In genomic region chr12:39587247-39587646, GRCh38 we compare ENCODE assay signal across 8 cellular contexts. TPM values are rescaled to one million over a fixed set of nuclear protein-coding genes. Genes with fewer than 3 reads are reported as not detected.
DNase-seq lines count a peak whose midpoint lies in the region; ATAC-seq and TF ChIP-seq lines count a peak whose summit lies in the region.

No MANE protein-coding gene starts in this region.

- intact Hi-C loops in cardiac septum (cut with DNase I): loop anchor here (5.0 kb wide), 1 partner anchor 105 kb away; no protein-coding TSS in a partner anchor
- intact Hi-C loops in right cardiac atrium (cut with DNase I): loop anchor here in 1 of 4 donors (10.0 kb wide), 1 partner anchor 108 kb away; no protein-coding TSS in a partner anchor
- intact Hi-C loops in tibial artery (cut with DNase I; ENCODE audit: low total_unique reads): no loop called here

- WGBS in right cardiac atrium: 44% methylated on average over 3 of the region's 3 CpGs

- TF ChIP-seq CTCF in cardiac muscle cell (IDR thresholded peaks at IDR 0.05; ENCODE audit: low read depth, low read length) (peak; percentile 12), tibial artery (IDR thresholded peaks at IDR 0.05) (peak in 1 of 2 experiments; percentile 12)

- H3K4me1 ChIP-seq in cardiac muscle cell (ENCODE audit: low read depth): no peaks in the 10 kb centered on the region
- no peaks in the 10 kb centered on the region for H3K4me1 ChIP-seq in right cardiac atrium (ENCODE audit: control insufficient read depth, insufficient read depth, low read length)
- peaks cover 0 to 12% (median 0%) of the 10 kb centered on the region in 4 donors for H3K4me1 ChIP-seq in tibial artery

- H3K27me3 ChIP-seq in cardiac muscle cell (no peaks in the 10 kb centered on the region), right cardiac atrium (ENCODE audit: control insufficient read depth, insufficient read depth) (no peaks in the 10 kb centered on the region), tibial artery (no peaks in the 10 kb centered on the region)

- ATAC-seq in HG02588 (IDR thresholded peaks at IDR 0.05; ENCODE audit: unreplicated experiment) (peak; percentile 70), right cardiac atrium (peak; percentile 57 to 64), HG02571 (IDR thresholded peaks at IDR 0.05; ENCODE audit: unreplicated experiment) (no peak)

- H3K27ac ChIP-seq in cardiac muscle cell (no peak overlapping the region), right cardiac atrium (ENCODE audit: low read length) (no peak overlapping the region), tibial artery (no peak overlapping the region)

- H3K36me3 ChIP-seq in cardiac muscle cell (no peaks in the 10 kb centered on the region), tibial artery (no peaks in the 10 kb centered on the region)

- H3K9me3 ChIP-seq in cardiac muscle cell (ENCODE audit: low read depth): no peaks in the 10 kb centered on the region
- H3K9me3 ChIP-seq in right cardiac atrium (ENCODE audit: control insufficient read depth, low read length): no peaks in the 10 kb centered on the region
- no peaks in the 10 kb centered on the region for H3K9me3 ChIP-seq in tibial artery

- DNase-seq in cardiac muscle cell (ENCODE audit: low read depth in 1 of 2, low spot score in 1 of 2) (peak in 1 of 2 donors; percentile 22), cardiac septum (ENCODE audit: low spot score) (no peak), RPMI7951 (ENCODE audit: low read depth) (peak; percentile 8), right cardiac atrium (no peak), T1000 (lab: John Stamatoyannopoulos, UW) (no peak), tibial artery (no peak)

- H3K4me3 ChIP-seq in cardiac muscle cell: no peak overlapping the region
- no peak overlapping the region for H3K4me3 ChIP-seq in right cardiac atrium (ENCODE audit: low read length)
- no peak overlapping the region for H3K4me3 ChIP-seq in tibial artery

RNA-seq across cellular contexts. Expression of gene ABCD2, which starts 32.4 kb away (rescaled TPM):
- total RNA-seq in cardiac muscle cell: 0.14 and 0.15 TPM in 2 replicates
- polyA plus RNA-seq in cardiac muscle cell: 0.12 TPM in 1 of 2 replicates, not detected in the other
- total RNA-seq in cardiac septum: 3.0 TPM
- under 0.01 and 0.10 TPM in 2 replicates for total RNA-seq in RPMI7951 (2014; rRNA removed; shearing (Covaris generic))
- total RNA-seq in right cardiac atrium: 10 to 100 TPM in 3 of 4 donors, 1 to 10 TPM in 1; 9.4 to 16.2 (median 14.6) TPM
- 4.3 TPM for polyA plus RNA-seq in right cardiac atrium
